Comparison of ENCODE assay signal across 13 cellular contexts in the genomic region with DNA sequence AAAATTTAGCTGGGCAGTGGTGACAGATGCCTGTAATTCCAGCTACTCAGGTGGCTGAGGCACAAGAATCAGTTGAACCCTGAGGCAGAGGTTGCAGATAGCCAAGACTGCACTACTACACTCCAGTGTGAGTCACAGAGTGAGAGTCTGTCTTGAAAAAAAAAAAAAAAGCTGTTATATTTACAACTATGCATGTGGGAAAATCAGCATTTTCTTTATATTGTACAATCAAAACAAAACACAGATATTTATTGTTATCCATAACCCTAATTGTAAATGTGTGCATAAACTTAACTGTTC. TPM values are rescaled to one million over a fixed set of nuclear protein-coding genes. Genes with fewer than 3 reads are reported as not detected.
DNase-seq lines count a peak whose midpoint lies in the region; ATAC-seq and TF ChIP-seq lines count a peak whose summit lies in the region.
"Had no signal": no experiment of that assay in that cellular context is flagged by ENCODE, and none has a peak within 500 bp of the region (broad histone marks: within the 10 kb centered on the region; RNA-seq: fewer than 3 reads in every experiment).

No MANE protein-coding gene starts in this region.

- H3K36me3 ChIP-seq in subcutaneous abdominal adipose tissue (ENCODE audit: control insufficient read depth in 5 of 5, insufficient read depth in 5 of 5, low read length in 5 of 5), result peaks cover 0 to 24% (median 17%) of the 10 kb centered on the region in 5 donors
- no peaks in the 10 kb centered on the region for H3K36me3 ChIP-seq in effector memory CD4-positive, alpha-beta T cell (ENCODE audit: control insufficient read depth, insufficient read depth, low read length)

- ATAC-seq in GM21390 (IDR thresholded peaks at IDR 0.05; ENCODE audit: unreplicated experiment), result no peak
- ATAC-seq in activated CD8-positive, alpha-beta T cell treated with anti-CD3 and anti-CD28 coated beads for 36 hours, result no peak
- ATAC-seq in HG03097 (IDR thresholded peaks at IDR 0.05; ENCODE audit: low FRiP score, unreplicated experiment), result no peak
- ATAC-seq: CD8-positive, alpha-beta T cell had no signal

- intact Hi-C loops in activated CD8-positive, alpha-beta T cell treated with anti-CD3 and anti-CD28 coated beads for 36 hours (cut with micrococcal nuclease), result no loop called here

- TF ChIP-seq CTCF in activated CD8-positive, alpha-beta T cell treated with anti-CD3 and anti-CD28 coated beads for 36 hours (IDR thresholded peaks at IDR 0.05), result no peak

- POLR2A ChIA-PET in activated CD8-positive, alpha-beta T cell treated with anti-CD3 and anti-CD28 coated beads for 36 hours (lab: Charles Lee), result interaction anchor here (1.1 kb wide), 1 partner anchor 32 kb away, joined by 3 read pairs; no protein-coding TSS in a partner anchor

- no peak overlapping the region for H3K27ac Mint-ChIP-seq in activated CD8-positive, alpha-beta T cell treated with anti-CD3 and anti-CD28 coated beads for 36 hours
- H3K27ac Mint-ChIP-seq: activated CD4-positive, alpha-beta memory T cell treated with anti-CD3 and anti-CD28 coated beads, Interleukin-2, amount 10 ng/mL, durations not matched to agents 7 days and 5 days; CD8-positive, alpha-beta T cell; IgD-negative memory B cell had no signal

- no peak overlapping the region for H3K4me3 Mint-ChIP-seq in activated CD8-positive, alpha-beta T cell treated with anti-CD3 and anti-CD28 coated beads for 36 hours
- H3K4me3 Mint-ChIP-seq: activated CD4-positive, alpha-beta memory T cell treated with anti-CD3 and anti-CD28 coated beads, Interleukin-2, amount 10 ng/mL, durations not matched to agents 7 days and 5 days; CD8-positive, alpha-beta T cell; IgD-negative memory B cell; neural crest cell had no signal

- peak overlapping the region; percentile 66 for H3K27ac ChIP-seq in subcutaneous abdominal adipose tissue (ENCODE audit: low read depth, low read length)
- H3K27ac ChIP-seq in effector memory CD4-positive, alpha-beta T cell (ENCODE audit: insufficient read depth, low read length, poor library complexity, severe bottlenecking), result no peak overlapping the region

- peaks cover 1% of the 10 kb centered on the region for H3K27me3 Mint-ChIP-seq in activated CD8-positive, alpha-beta T cell treated with anti-CD3 and anti-CD28 coated beads for 36 hours

- DNase-seq in LHCN-M2 (ENCODE audit: low read depth) (peak; percentile 69), dedifferentiated amniotic fluid mesenchymal stem cell (ENCODE audit: extremely low spot score) (peak; percentile 29), kidney tubule cell (ENCODE audit: low spot score) (peak; percentile 49)
- no peak for DNase-seq in activated CD8-positive, alpha-beta T cell treated with anti-CD3 and anti-CD28 coated beads for 36 hours
- DNase-seq in effector memory CD4-positive, alpha-beta T cell, result no peak
- DNase-seq: activated CD4-positive, alpha-beta memory T cell treated with anti-CD3 and anti-CD28 coated beads, Interleukin-2, amount 10 ng/mL, durations not matched to agents 7 days and 5 days; CD8-positive, alpha-beta T cell; head of caudate nucleus had no signal

- no peaks in the 10 kb centered on the region for H3K27me3 ChIP-seq in subcutaneous abdominal adipose tissue (ENCODE audit: control insufficient read depth in 5 of 5, insufficient read depth in 4 of 5, low read length in 5 of 5)
- no peaks in the 10 kb centered on the region for H3K27me3 ChIP-seq in effector memory CD4-positive, alpha-beta T cell (replicated peaks; ENCODE audit: control insufficient read depth, insufficient read depth, low read length, poor library complexity, severe bottlenecking)

- H3K4me1 ChIP-seq in subcutaneous abdominal adipose tissue (ENCODE audit: control insufficient read depth in 5 of 5, insufficient read depth in 5 of 5, low read length in 5 of 5), result peaks cover 0 to 6% (median 4%) of the 10 kb centered on the region in 5 donors
- H3K4me1 ChIP-seq in effector memory CD4-positive, alpha-beta T cell (ENCODE audit: control insufficient read depth, insufficient read depth, low read length, poor library complexity, severe bottlenecking), result no peaks in the 10 kb centered on the region

- no peaks in the 10 kb centered on the region for H3K36me3 Mint-ChIP-seq in activated CD8-positive, alpha-beta T cell treated with anti-CD3 and anti-CD28 coated beads for 36 hours (ENCODE audit: low read depth)
- H3K36me3 Mint-ChIP-seq: CD8-positive, alpha-beta T cell; IgD-negative memory B cell had no signal

- H3K9me3 ChIP-seq in subcutaneous abdominal adipose tissue (ENCODE audit: control insufficient read depth in 5 of 5, low read length in 5 of 5), result no peaks in the 10 kb centered on the region
- no peaks in the 10 kb centered on the region for H3K9me3 ChIP-seq in effector memory CD4-positive, alpha-beta T cell (ENCODE audit: control insufficient read depth, low read length)

- CTCF ChIA-PET in activated CD8-positive, alpha-beta T cell treated with anti-CD3 and anti-CD28 coated beads for 36 hours (lab: Charles Lee), result interaction anchor here (0.8 kb wide), 1 partner anchor 34 kb away, joined by 3 read pairs; no protein-coding TSS in a partner anchor

- H3K4me3 ChIP-seq in subcutaneous abdominal adipose tissue (ENCODE audit: low read depth in 1 of 5, low read length in 5 of 5), result no peak overlapping the region
- no peak overlapping the region for H3K4me3 ChIP-seq in effector memory CD4-positive, alpha-beta T cell (ENCODE audit: insufficient read depth, low read depth, low read length, poor library complexity, severe bottlenecking)

- no peaks in the 10 kb centered on the region for H3K4me1 Mint-ChIP-seq in activated CD8-positive, alpha-beta T cell treated with anti-CD3 and anti-CD28 coated beads for 36 hours (ENCODE audit: low read depth)
- H3K4me1 Mint-ChIP-seq: IgD-negative memory B cell, neural crest cell had no signal

- peak overlapping the region in 1 of 5 donors; percentile 32 for H3K9ac ChIP-seq in subcutaneous abdominal adipose tissue (ENCODE audit: low read length in 5 of 5)

- H3K9me3 Mint-ChIP-seq in activated CD8-positive, alpha-beta T cell treated with anti-CD3 and anti-CD28 coated beads for 36 hours, result peaks cover 4% of the 10 kb centered on the region
- H3K9me3 Mint-ChIP-seq: CD8-positive, alpha-beta T cell had no signal

RNA-seq across cellular contexts. Expression of gene C1R, which starts 12.5 kb away (rescaled TPM):
- 63.0 and 131 TPM in 2 replicates for total RNA-seq in LHCN-M2 (2014; rRNA removed)
- polyA plus RNA-seq in LHCN-M2 (2012), result 63.1 TPM
- 1 to 10 TPM in 1 of 2 experiments, under 1 TPM in 1; 0.97 to 2.4 TPM for total RNA-seq in activated CD8-positive, alpha-beta T cell treated with anti-CD3 and anti-CD28 coated beads for 36 hours
- polyA plus RNA-seq: IgD-negative memory B cell had no signal

RNA-seq across cellular contexts. Expression of gene C1S, which starts 19.3 kb away (rescaled TPM):
- total RNA-seq in LHCN-M2 (2014; rRNA removed), result 14.8 and 26.9 TPM in 2 replicates
- polyA plus RNA-seq in LHCN-M2 (2012), result 12.7 TPM
- 1 to 10 TPM; 1.7 TPM for total RNA-seq in activated CD8-positive, alpha-beta T cell treated with anti-CD3 and anti-CD28 coated beads for 36 hours
- polyA plus RNA-seq: IgD-negative memory B cell had no signal

RNA-seq across cellular contexts. Expression of gene C1RL, which starts 29.2 kb away (rescaled TPM):
- total RNA-seq in LHCN-M2 (2014; rRNA removed), result 17.9 and 24.7 TPM in 2 replicates
- 6.9 TPM for polyA plus RNA-seq in LHCN-M2 (2012)
- 10 to 100 TPM; 10.5 to 11.8 TPM for total RNA-seq in activated CD8-positive, alpha-beta T cell treated with anti-CD3 and anti-CD28 coated beads for 36 hours

RNA-seq across cellular contexts. Expression of gene RBP5, which starts 48.9 kb away (rescaled TPM):
- not detected in 2 replicates for total RNA-seq in LHCN-M2 (2014; rRNA removed)
- 0.87 TPM for polyA plus RNA-seq in LHCN-M2 (2012)
- not detected for total RNA-seq in activated CD8-positive, alpha-beta T cell treated with anti-CD3 and anti-CD28 coated beads for 36 hours
- total RNA-seq: CD8-positive, alpha-beta T cell had no signal
- polyA plus RNA-seq: IgD-negative memory B cell had no signal

RNA-seq across cellular contexts. Expression of gene CLSTN3, which starts 50.4 kb away (rescaled TPM):
- total RNA-seq in LHCN-M2 (2014; rRNA removed), result 4.0 and 4.6 TPM in 2 replicates
- polyA plus RNA-seq in LHCN-M2 (2012), result 4.0 TPM
- total RNA-seq in activated CD8-positive, alpha-beta T cell treated with anti-CD3 and anti-CD28 coated beads for 36 hours, result 10 to 100 TPM; 29.0 to 30.8 TPM

Comparison
In these comparisons a context has a peak if more than half of its experiments do, and no peak if none do; other contexts are left out.
1. DNase-seq: peak in LHCN-M2 (single experiment), dedifferentiated amniotic fluid mesenchymal stem cell (single experiment) and kidney tubule cell (single experiment); none in activated CD8-positive, alpha-beta T cell treated with anti-CD3 and anti-CD28 coated beads for 36 hours (single experiment) and effector memory CD4-positive, alpha-beta T cell (0 of 3).
2. RNA of gene C1R, which starts 12.5 kb away (total RNA-seq): 63.0 to 131 TPM in LHCN-M2; 0.97 to 2.4 TPM in activated CD8-positive, alpha-beta T cell treated with anti-CD3 and anti-CD28 coated beads for 36 hours; every median in the first group is over 10 times any median in the second.